Comparison of ENCODE assay signal across 10 cellular contexts in genomic region chr1:207316622-207317510, GRCh38. TPM values are rescaled to one million over a fixed set of nuclear protein-coding genes. Genes with fewer than 3 reads are reported as not detected.
A peak's percentile ranks its signal among the peaks of the same experiment; 100 is the strongest.
DNase-seq lines count a peak whose midpoint lies in the region; ATAC-seq and TF ChIP-seq lines count a peak whose summit lies in the region.
"Had no signal": no experiment of that assay in that cellular context is flagged by ENCODE, and none has a peak within 500 bp of the region (broad histone marks: within the 10 kb centered on the region; RNA-seq: fewer than 3 reads in every experiment).

No MANE protein-coding gene starts in this region.

- intact Hi-C loops in psoas muscle (cut with DNase I): loop anchor here in 1 of 2 donors (5.0 kb wide), 1 partner anchor 45 kb away; no protein-coding TSS in a partner anchor

- TF ChIP-seq POLR2A in erythroblast (IDR thresholded peaks at IDR 0.05; ENCODE audit: low read length): no peak

- TF ChIP-seq CTCF in psoas muscle (IDR thresholded peaks at IDR 0.05): no peak

- H3K27me3 ChIP-seq in psoas muscle (ENCODE audit: insufficient read depth in 3 of 3, low read length in 2 of 3): no peaks in the 10 kb centered on the region
- H3K27me3 ChIP-seq: ovary had no signal

- WGBS in psoas muscle, 3 donors: 31 to 43% (median 31%) methylated on average over 6 of the region's 6 CpGs

- H3K4me1 ChIP-seq in psoas muscle: peaks cover 28% of the 10 kb centered on the region

- peak; percentile 97 for DNase-seq in GF-D8 (lab: John Stamatoyannopoulos, UW)
- DNase-seq in NOMO-1 treated with dmso at 0.1 percent for 144 hours (lab: John Stamatoyannopoulos, UW; ENCODE audit: unreplicated experiment): peak; percentile 72
- peak; percentile 45 to 60 for DNase-seq in erythroblast (lab: John Stamatoyannopoulos, UW)
- DNase-seq in psoas muscle: no peak
- DNase-seq in NK-92 treated with Interleukin-12 subunit alpha and Interleukin-12 subunit beta, amount 100 ng/mL, for 24 hours (lab: John Stamatoyannopoulos, UW): no peak
- DNase-seq in midbrain (lab: John Stamatoyannopoulos, UW): no peak
- DNase-seq in A172 (ENCODE audit: low spot score): no peak
- DNase-seq: NCI-H748 treated with DMSO at 0.1 percent for 48 hours had no signal

- ATAC-seq in psoas muscle (no peak), GM21390 (IDR thresholded peaks at IDR 0.05; ENCODE audit: unreplicated experiment) (no peak)

- peak overlapping the region; percentile 69 for H3K27ac ChIP-seq in psoas muscle

- no peak overlapping the region for H3K4me3 ChIP-seq in psoas muscle
- H3K4me3 ChIP-seq: ovary had no signal

- no peaks in the 10 kb centered on the region for H3K36me3 ChIP-seq in psoas muscle (ENCODE audit: insufficient read depth in 1 of 2, low read depth in 1 of 2)
- H3K36me3 ChIP-seq: ovary had no signal

- H3K9me3 ChIP-seq in psoas muscle: no peaks in the 10 kb centered on the region
- H3K9me3 ChIP-seq: ovary had no signal

RNA-seq across cellular contexts. Expression of gene CD55, which starts 4.6 kb away (rescaled TPM):
- 100 to 1,000 TPM in 2 of 4 donors, 10 to 100 TPM in 2; 44.2 to 108 (median 81.9) TPM for total RNA-seq in psoas muscle
- polyA plus RNA-seq in psoas muscle: 100 to 1,000 TPM in 2 of 3 donors, 10 to 100 TPM in 1; 85.6 to 318 (median 121) TPM
- 60.4 and 69.8 TPM in 2 replicates for total RNA-seq in A172 (2014; rRNA removed; shearing (Covaris generic))

Comparison
In these comparisons a context has a peak if more than half of its experiments do, and no peak if none do; other contexts are left out.
1. DNase-seq: peak in GF-D8 (single experiment), NOMO-1 treated with dmso at 0.1 percent for 144 hours (single experiment) and erythroblast (2 of 2); none in psoas muscle (0 of 2), NK-92 treated with Interleukin-12 subunit alpha and Interleukin-12 subunit beta, amount 100 ng/mL, for 24 hours (single experiment), midbrain (single experiment) and A172 (single experiment).